ENCODE assay signal across 10 cellular contexts in the genomic region with DNA sequence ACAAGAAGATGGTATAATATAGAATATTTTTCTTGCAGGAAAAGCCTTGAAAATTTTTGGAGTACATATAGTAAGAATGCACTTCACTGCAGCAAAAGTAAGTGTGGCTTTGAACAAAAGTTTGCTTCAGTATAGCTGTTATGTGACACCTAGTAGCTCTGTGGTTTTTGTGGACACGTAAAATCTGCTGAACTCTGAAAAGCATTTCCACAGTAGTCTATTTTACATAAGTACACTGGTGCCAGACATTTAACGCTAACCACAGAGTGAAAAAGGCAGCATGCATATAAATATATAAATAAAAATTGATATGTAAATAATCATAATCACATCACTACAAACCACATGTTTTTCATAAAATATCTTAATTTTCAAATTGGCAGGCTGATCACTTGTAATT. TPM values are rescaled to one million over a fixed set of nuclear protein-coding genes. Genes with fewer than 3 reads are reported as not detected.
DNase-seq lines count a peak whose midpoint lies in the region; ATAC-seq and TF ChIP-seq lines count a peak whose summit lies in the region.
"Had no signal": no experiment of that assay in that cellular context is flagged by ENCODE, and none has a peak within 500 bp of the region (broad histone marks: within the 10 kb centered on the region; RNA-seq: fewer than 3 reads in every experiment).

No MANE protein-coding gene starts in this region.

- H3K4me3 ChIP-seq in naive thymus-derived CD4-positive, alpha-beta T cell (ENCODE audit: low read length), result no peak overlapping the region
- H3K4me3 ChIP-seq: colonic mucosa had no signal

- intact Hi-C loops in naive thymus-derived CD4-positive, alpha-beta T cell (cut with micrococcal nuclease), result loop anchor here in 1 of 2 donors (1.0 to 5.0 kb wide), 2 partner anchors 12 to 38 kb away; a partner anchor contains a TSS

- DNase-seq in GM19240 (ENCODE audit: insufficient read length, low spot score), result peak; percentile 38
- no peak for DNase-seq in naive thymus-derived CD4-positive, alpha-beta T cell
- no peak for DNase-seq in osteocyte (ENCODE audit: extremely low spot score, unreplicated experiment)
- DNase-seq in stimulated activated CD4-positive, alpha-beta T cell treated with anti-CD3 and anti-CD28 coated beads, Interleukin-15, amount 100 ng/mL, for 24 hours, result no peak
- no peak for DNase-seq in stimulated activated CD8-positive, alpha-beta memory T cell treated with anti-CD3 and anti-CD28 coated beads, Interleukin-4, amount 100 ng/mL, for 48 hours
- DNase-seq: colonic mucosa had no signal

- H3K9me3 ChIP-seq in naive thymus-derived CD4-positive, alpha-beta T cell (ENCODE audit: control insufficient read depth in 2 of 3, low read length in 3 of 3), result no peaks in the 10 kb centered on the region
- H3K9me3 ChIP-seq: colonic mucosa had no signal

- H3K27ac ChIP-seq in naive thymus-derived CD4-positive, alpha-beta T cell (ENCODE audit: low read depth, low read length), result no peak overlapping the region
- H3K27ac ChIP-seq: colonic mucosa had no signal

- peaks cover 0 to 14% of the 10 kb centered on the region in 2 donors for H3K4me1 ChIP-seq in naive thymus-derived CD4-positive, alpha-beta T cell (ENCODE audit: control insufficient read depth in 2 of 2, insufficient read depth in 2 of 2, low read length in 2 of 2)
- H3K4me1 ChIP-seq: colonic mucosa had no signal

- peaks cover 0 to 23% (median 11%) of the 10 kb centered on the region in 7 donors for H3K4me1 Mint-ChIP-seq in naive thymus-derived CD4-positive, alpha-beta T cell
- no peaks in the 10 kb centered on the region for H3K4me1 Mint-ChIP-seq in osteocyte (ENCODE audit: unreplicated experiment)
- H3K4me1 Mint-ChIP-seq: nephron had no signal

- peaks cover 0 to 19% (median 5%) of the 10 kb centered on the region in 5 donors for H3K27me3 Mint-ChIP-seq in naive thymus-derived CD4-positive, alpha-beta T cell
- H3K27me3 Mint-ChIP-seq in osteocyte (ENCODE audit: unreplicated experiment), result peaks cover 43% of the 10 kb centered on the region

- H3K9me3 Mint-ChIP-seq in naive thymus-derived CD4-positive, alpha-beta T cell, result peaks cover 0 to 10% (median 0%) of the 10 kb centered on the region in 11 donors
- no peaks in the 10 kb centered on the region for H3K9me3 Mint-ChIP-seq in osteocyte (ENCODE audit: unreplicated experiment)

- peak overlapping the region in 1 of 10 donors; percentile 13 for H3K4me3 Mint-ChIP-seq in naive thymus-derived CD4-positive, alpha-beta T cell
- no peak overlapping the region for H3K4me3 Mint-ChIP-seq in osteocyte (ENCODE audit: unreplicated experiment)
- H3K4me3 Mint-ChIP-seq: nephron had no signal

- peaks cover 0 to 8% (median 0%) of the 10 kb centered on the region in 5 donors for H3K36me3 Mint-ChIP-seq in naive thymus-derived CD4-positive, alpha-beta T cell
- H3K36me3 Mint-ChIP-seq in osteocyte (ENCODE audit: unreplicated experiment), result no peaks in the 10 kb centered on the region

- TF ChIP-seq CTCF in osteocyte (IDR thresholded peaks at IDR 0.05), result no peak

- CTCF ChIA-PET in naive thymus-derived CD4-positive, alpha-beta T cell (lab: Charles Lee), result no interaction called here

- POLR2A ChIA-PET in naive thymus-derived CD4-positive, alpha-beta T cell (lab: Charles Lee), result interaction anchor here (0.6 kb wide), 1 partner anchor 15 kb away, joined by 4 read pairs; no protein-coding TSS in a partner anchor

- peak; percentile 91 for ATAC-seq in HG02588 (IDR thresholded peaks at IDR 0.05; ENCODE audit: unreplicated experiment)
- peak; percentile 93 for ATAC-seq in HG03558 (IDR thresholded peaks at IDR 0.05; ENCODE audit: extremely low read depth, unreplicated experiment)
- peak; percentile 63 for ATAC-seq in naive thymus-derived CD4-positive, alpha-beta T cell
- ATAC-seq: Panc1 had no signal

- H3K27ac Mint-ChIP-seq in naive thymus-derived CD4-positive, alpha-beta T cell, result no peak overlapping the region
- H3K27ac Mint-ChIP-seq in osteocyte (ENCODE audit: unreplicated experiment), result no peak overlapping the region
- H3K27ac Mint-ChIP-seq: nephron had no signal

- H3K27me3 ChIP-seq in naive thymus-derived CD4-positive, alpha-beta T cell (ENCODE audit: control insufficient read depth in 2 of 2, insufficient read depth in 2 of 2, low read length in 2 of 2), result no peaks in the 10 kb centered on the region
- H3K27me3 ChIP-seq: colonic mucosa had no signal

- H3K36me3 ChIP-seq in naive thymus-derived CD4-positive, alpha-beta T cell (ENCODE audit: control insufficient read depth in 2 of 3, insufficient read depth in 3 of 3, low read length in 3 of 3), result no peaks in the 10 kb centered on the region
- H3K36me3 ChIP-seq: colonic mucosa had no signal

RNA-seq across cellular contexts. Expression of a gene that starts 39.8 kb away (rescaled TPM):
- total RNA-seq in naive thymus-derived CD4-positive, alpha-beta T cell, result 100 to 1,000 TPM in 3 of 5 experiments, 10 to 100 TPM in 2; 87.0 to 153 (median 115) TPM
- 100 to 1,000 TPM in 1 of 2 donors, 10 to 100 TPM in 1; 87.4 to 104 TPM for polyA plus RNA-seq in naive thymus-derived CD4-positive, alpha-beta T cell
- total RNA-seq in osteocyte, result 80.3 and 84.6 TPM in 2 replicates

RNA-seq across cellular contexts. Expression of a gene that starts 40.0 kb away (rescaled TPM):
- 10 to 100 TPM; 11.4 to 32.2 (median 25.4) TPM for total RNA-seq in naive thymus-derived CD4-positive, alpha-beta T cell
- polyA plus RNA-seq in naive thymus-derived CD4-positive, alpha-beta T cell, result 10 to 100 TPM; 12.5 to 13.3 TPM
- total RNA-seq in osteocyte, result 10.7 and 13.4 TPM in 2 replicates
